Comparison of ENCODE assay signal across 18 cellular contexts in the genomic region with DNA sequence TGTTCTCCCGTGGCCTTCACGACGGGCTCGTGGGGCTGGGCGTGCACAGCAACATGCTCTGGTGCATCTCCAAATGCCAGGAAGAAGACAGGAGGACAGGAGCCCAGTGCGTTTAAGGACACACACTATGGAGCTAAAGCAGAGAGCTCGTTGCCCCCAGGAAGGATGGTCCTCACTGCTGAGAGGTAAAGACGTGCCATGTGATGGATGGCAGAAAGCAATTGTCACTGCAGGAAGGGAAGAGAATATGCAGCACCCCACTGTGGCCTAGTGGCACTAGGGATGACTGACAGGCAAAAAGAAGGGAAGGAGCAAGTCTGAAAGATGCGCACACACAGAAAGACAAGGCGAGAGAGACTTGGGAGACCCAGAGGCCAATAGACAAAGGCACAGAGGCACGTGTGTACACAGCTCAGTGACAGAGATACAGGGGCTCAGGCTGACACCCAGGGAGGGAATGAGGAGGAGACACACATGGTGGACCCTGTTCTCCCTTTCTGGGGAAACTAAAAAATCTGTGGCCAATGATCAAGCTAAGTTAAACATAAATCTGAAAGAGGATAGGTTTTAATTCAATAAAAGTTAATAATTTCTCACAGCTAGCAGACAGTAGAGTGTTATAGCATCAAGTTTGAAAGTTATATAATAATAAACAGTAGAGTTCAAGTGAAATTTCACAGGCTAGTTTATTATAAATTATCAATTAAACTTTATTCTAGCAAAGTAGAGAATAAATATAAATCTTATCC.
"Had no signal": no experiment of that assay in that cellular context is flagged by ENCODE, and none has a peak within 500 bp of the region (broad histone marks: within the 10 kb centered on the region; RNA-seq: fewer than 3 reads in every experiment).

No MANE protein-coding gene starts in this region.

- DNase-seq: activated CD4-positive, alpha-beta T cell treated with anti-CD3 and anti-CD28 coated beads, Interleukin-2, amount 50 U/mL, for 48 hours; activated CD4-positive, CD25-positive, alpha-beta regulatory T cell treated with anti-CD3 and anti-CD28 coated beads, Interleukin-2, amount 50 U/mL, for 72 hours; activated naive CD4-positive, alpha-beta T cell treated with anti-CD3 and anti-CD28 coated beads for 36 hours; aorta; cerebellar nuclear complex; effector CD8-positive, alpha-beta T cell; gastrocnemius medialis; naive thymus-derived CD4-positive, alpha-beta T cell; stimulated activated CD4-positive, alpha-beta T cell treated with anti-CD3 and anti-CD28 coated beads, Interleukin-4, amount 100 ng/mL, for 1 hour; stomach; T-helper 2 cell had no signal

- H3K4me3 Mint-ChIP-seq: activated naive CD4-positive, alpha-beta T cell treated with anti-CD3 and anti-CD28 coated beads for 36 hours; memory B cell; naive thymus-derived CD4-positive, alpha-beta T cell; type B pancreatic cell had no signal

- H3K9me3 ChIP-seq: gastrocnemius medialis, neutrophil, stomach had no signal

- H3K4me1 ChIP-seq: gastrocnemius medialis, parathyroid adenoma, stomach had no signal

- H2AFZ ChIP-seq: parathyroid adenoma had no signal

- H3K4me3 ChIP-seq: gastrocnemius medialis, smooth muscle cell, stomach had no signal

- H3K27ac Mint-ChIP-seq: activated naive CD4-positive, alpha-beta T cell treated with anti-CD3 and anti-CD28 coated beads for 36 hours; activated T-helper 2 cell treated with anti-CD3 and anti-CD28 coated beads, Interferon-gamma antibody, Interleukin-2, Interleukin-4, amounts not matched to agents 10 μg/mL and 5 μg/mL and 100 μg/mL, durations not matched to agents 14 hours and 24 hours and 36 hours; memory B cell; type B pancreatic cell had no signal

- H3K27me3 ChIP-seq: gastrocnemius medialis, neutrophil, stomach had no signal

- H3K79me2 ChIP-seq: parathyroid adenoma had no signal

- H3K9me3 Mint-ChIP-seq: activated naive CD4-positive, alpha-beta T cell treated with anti-CD3 and anti-CD28 coated beads for 36 hours; activated T-helper 2 cell treated with anti-CD3 and anti-CD28 coated beads, Interferon-gamma antibody, Interleukin-2, Interleukin-4, amounts not matched to agents 10 μg/mL and 5 μg/mL and 100 μg/mL, durations not matched to agents 14 hours and 24 hours and 36 hours; memory B cell; naive thymus-derived CD4-positive, alpha-beta T cell; type B pancreatic cell had no signal

- H3K27ac ChIP-seq: gastrocnemius medialis, neutrophil, parathyroid adenoma, stomach, VCaP had no signal

- H3K36me3 ChIP-seq: gastrocnemius medialis had no signal

- H3K27me3 Mint-ChIP-seq: memory B cell; naive thymus-derived CD4-positive, alpha-beta T cell had no signal

- H3K4me1 Mint-ChIP-seq: memory B cell had no signal

- H3K4me2 ChIP-seq: smooth muscle cell had no signal

- H3K9ac ChIP-seq: parathyroid adenoma had no signal

- H3K36me3 Mint-ChIP-seq: type B pancreatic cell had no signal
